ENCODE assay signal across 7 cellular contexts in the genomic region with DNA sequence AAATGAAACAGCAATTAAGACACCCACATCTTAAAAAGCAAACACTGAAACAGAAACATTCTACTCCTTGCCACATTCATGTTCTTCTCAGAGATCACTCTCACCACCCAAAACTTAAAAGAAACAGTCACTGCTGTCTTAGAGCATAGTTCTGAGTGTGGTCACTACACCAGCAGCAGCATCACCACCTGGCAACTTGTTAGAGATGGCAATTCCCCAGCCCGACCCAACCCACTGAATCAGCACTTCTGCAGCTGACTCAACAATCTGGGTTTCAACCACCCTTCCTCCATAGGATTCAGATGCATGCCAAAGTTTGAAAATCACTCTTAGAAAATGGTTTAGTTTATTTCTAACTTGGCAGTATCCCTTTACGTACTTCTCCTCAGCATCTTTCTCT.
A peak's percentile ranks its signal among the peaks of the same experiment; 100 is the strongest.
DNase-seq lines count a peak whose midpoint lies in the region; ATAC-seq and TF ChIP-seq lines count a peak whose summit lies in the region.

No MANE protein-coding gene starts in this region.

- ATAC-seq in GM18907 (IDR thresholded peaks at IDR 0.05; ENCODE audit: unreplicated experiment) (peak; percentile 76), HG02571 (IDR thresholded peaks at IDR 0.05; ENCODE audit: unreplicated experiment) (peak; percentile 56)

- no peak overlapping the region for H3K4me3 ChIP-seq in fibroblast of the aortic adventitia (ENCODE audit: low read depth, low read length)

- POLR2A ChIA-PET in RWPE1 (lab: Yijun Ruan, JAX; ENCODE audit: low non-redundant PET): no interaction called here

- DNase-seq in RWPE1 (ENCODE audit: low spot score): peak; percentile 66
- DNase-seq in fibroblast of the aortic adventitia (ENCODE audit: low read depth): peak; percentile 98
- peak; percentile 34 for DNase-seq in stimulated activated CD4-positive, alpha-beta T cell treated with anti-CD3 and anti-CD28 coated beads, Interleukin-4, amount 100 ng/mL, for 24 hours
- DNase-seq in NCI-H2029 treated with DMSO at 0.1 percent for 48 hours (lab: John Stamatoyannopoulos, UW): no peak
- no peak for DNase-seq in GF-D8 (lab: John Stamatoyannopoulos, UW)

- TF ChIP-seq CTCF in RWPE1 (conservative IDR thresholded peaks at IDR 0.05; ENCODE audit: low read depth) (no peak), fibroblast of the aortic adventitia (IDR thresholded peaks at IDR 0.05; ENCODE audit: insufficient read depth, low read length) (no peak)

- CTCF ChIA-PET in RWPE1 (lab: Yijun Ruan, JAX): no interaction called here

- no peak overlapping the region for H3K27ac ChIP-seq in RWPE1

Comparison
In these comparisons a context has a peak if more than half of its experiments do, and no peak if none do; other contexts are left out.
1. DNase-seq: peak in RWPE1 (single experiment), fibroblast of the aortic adventitia (single experiment) and stimulated activated CD4-positive, alpha-beta T cell treated with anti-CD3 and anti-CD28 coated beads, Interleukin-4, amount 100 ng/mL, for 24 hours (single experiment); none in NCI-H2029 treated with DMSO at 0.1 percent for 48 hours (single experiment) and GF-D8 (single experiment).